ENCODE assay signal across 8 cellular contexts in genomic region chr5:139197710-139198669, GRCh38. TPM values are rescaled to one million over a fixed set of nuclear protein-coding genes. Genes with fewer than 3 reads are reported as not detected.
DNase-seq lines count a peak whose midpoint lies in the region; ATAC-seq and TF ChIP-seq lines count a peak whose summit lies in the region.

Gene SIL1, minus strand, starts transcription at chr5:139198368. Its CDS starts 70,525 bp downstream, at chr5:139127843.

- in situ Hi-C loops in astrocyte of the cerebellum (cut with HindIII; ENCODE audit: low sequenced_read_pairs) = no loop called here

- peak within 1 kb of the TSS; percentile 72 for H3K4me3 ChIP-seq in astrocyte of the cerebellum (ENCODE audit: low read depth, low read length)
- peak within 1 kb of the TSS; percentile 90 for H3K4me3 ChIP-seq in rectal smooth muscle tissue (ENCODE audit: low read length)
- peak within 1 kb of the TSS; percentile 72 to 80 for H3K4me3 ChIP-seq in vagina

- ATAC-seq in GM18511 (IDR thresholded peaks at IDR 0.05; ENCODE audit: unreplicated experiment) (peak; percentile 95), HG03025 (IDR thresholded peaks at IDR 0.05; ENCODE audit: low FRiP score, unreplicated experiment) (peak; percentile 88)

- H3K27me3 ChIP-seq in rectal smooth muscle tissue (ENCODE audit: control insufficient read depth, insufficient read depth, low read length) (no peaks in the 10 kb centered on the region), vagina (no peaks in the 10 kb centered on the region)

- H3K36me3 ChIP-seq in rectal smooth muscle tissue (ENCODE audit: control insufficient read depth, insufficient read depth, low read length) (no peaks in the 10 kb centered on the region), vagina (no peaks in the 10 kb centered on the region)

- TF ChIP-seq POLR2A in vagina (IDR thresholded peaks at IDR 0.05) = peak in 1 of 2 donors; percentile 85

- no peaks in the 10 kb centered on the region for H3K9me3 ChIP-seq in vagina

- intact Hi-C loops in vagina (cut with DNase I) = no loop called here

- peak within 1 kb of the TSS; percentile 95 for H3K9ac ChIP-seq in rectal smooth muscle tissue (ENCODE audit: low read length)

- H3K27ac ChIP-seq in rectal smooth muscle tissue (ENCODE audit: low read depth, low read length) (peak within 1 kb of the TSS; percentile 90), vagina (peak within 1 kb of the TSS; percentile 94)

- TF ChIP-seq CTCF in astrocyte of the cerebellum (IDR thresholded peaks at IDR 0.05; ENCODE audit: low read depth, low read length, missing control alignments) = no peak
- no peak for TF ChIP-seq CTCF in vagina (IDR thresholded peaks at IDR 0.05)

- DNase-seq in NCI-H2081 (lab: John Stamatoyannopoulos, UW) (peak; percentile 91 to 92), T-helper 9 cell (peak; percentile 95), astrocyte of the cerebellum (ENCODE audit: low read depth) (peak; percentile 79), hepatic stellate cell (ENCODE audit: low spot score) (peak; percentile 90), vagina (ENCODE audit: extremely low spot score in 2 of 2) (peak; percentile 95 to 97)

- H3K4me1 ChIP-seq in rectal smooth muscle tissue (ENCODE audit: control insufficient read depth, insufficient read depth, low read length) = peaks cover 2% of the 10 kb centered on the region
- H3K4me1 ChIP-seq in vagina = peaks cover 13% of the 10 kb centered on the region

RNA-seq across cellular contexts. Expression of gene SIL1, which starts in this region (rescaled TPM):
- total RNA-seq in vagina = 35.6 TPM

Comparison
In these comparisons a context has a peak if more than half of its experiments do, and no peak if none do; other contexts are left out.
1. Peak in every context shown above with its lines: DNase-seq, ATAC-seq, H3K4me3 ChIP-seq and H3K27ac ChIP-seq.